In genomic region chr1:36516372-36517018, GRCh38 we compare ENCODE assay signal across 8 cellular contexts. TPM values are rescaled to one million over a fixed set of nuclear protein-coding genes. Genes with fewer than 3 reads are reported as not detected.
DNase-seq lines count a peak whose midpoint lies in the region; ATAC-seq, FAIRE-seq and TF ChIP-seq lines count a peak whose summit lies in the region.

No MANE protein-coding gene starts in this region.

- peak; percentile 72 to 81 for TF ChIP-seq RAD21 in A549 (conservative IDR thresholded peaks at IDR 0.05 in 1 of 2, IDR thresholded peaks at IDR 0.05 in 1 of 2)
- TF ChIP-seq RAD21 in HepG2 (CRISPR knock-in tag; IDR thresholded peaks at IDR 0.05): peak; percentile 83

- ATAC-seq in A549 (peak; percentile 73 to 92; a peak in 5 of 6 replicates), HepG2 (peak; percentile 84), HG03175 (IDR thresholded peaks at IDR 0.05; ENCODE audit: unreplicated experiment) (no peak)

- no peak for FAIRE-seq in A549 (lab: Jason Lieb, UNC)
- FAIRE-seq in HepG2 (lab: Jason Lieb, UNC): peak; percentile 78

- peaks cover 46% of the 10 kb centered on the region for H3K4me1 Mint-ChIP-seq in dendritic cell treated with granulocyte-macrophage colony-stimulating factor and Interleukin-4, amounts not matched to agents 40 ng/mL and 50 ng/mL, for 4 days (ENCODE audit: low read depth)

- H3K9me3 Mint-ChIP-seq in dendritic cell treated with granulocyte-macrophage colony-stimulating factor and Interleukin-4, amounts not matched to agents 40 ng/mL and 50 ng/mL, for 4 days: no peaks in the 10 kb centered on the region

- H3K36me3 ChIP-seq in HepG2 (replicated peaks in 1 of 2; ENCODE audit: control insufficient read depth in 1 of 2, insufficient read depth in 2 of 2, low read length in 2 of 2): no peaks in the 10 kb centered on the region

- H2AFZ ChIP-seq in HepG2 (ENCODE audit: low read length): no peak overlapping the region

- no peak overlapping the region for H3K4me3 Mint-ChIP-seq in dendritic cell treated with granulocyte-macrophage colony-stimulating factor and Interleukin-4, amounts not matched to agents 40 ng/mL and 50 ng/mL, for 4 days

- H3K9ac ChIP-seq in HepG2 (ENCODE audit: insufficient read depth, low read depth, low read length): peak overlapping the region; percentile 13; the same call in 1 of the 2 replicates

- H3K4me1 ChIP-seq in A549 (no peaks in the 10 kb centered on the region), HepG2 (ENCODE audit: insufficient read depth, low read length) (peaks cover 41% of the 10 kb centered on the region)

- intact Hi-C loops in dendritic cell treated with granulocyte-macrophage colony-stimulating factor and Interleukin-4, amounts not matched to agents 40 ng/mL and 50 ng/mL, for 4 days (cut with micrococcal nuclease): loop anchor here (5.0 kb wide), 2 partner anchors 69 to 661 kb away; no protein-coding TSS in a partner anchor
- intact Hi-C loops in HepG2 (cut with micrococcal nuclease; ENCODE audit: unreplicated experiment): loop anchor here (5.0 kb wide), 1 partner anchor 916 kb away; no protein-coding TSS in a partner anchor

- TF ChIP-seq CTCF in A549 (IDR thresholded peaks at IDR 0.05): peak; percentile 67
- TF ChIP-seq CTCF in GM12874 (IDR thresholded peaks at IDR 0.05; ENCODE audit: insufficient read depth, low read depth, low read length): peak; percentile 91
- peak; percentile 90 for TF ChIP-seq CTCF in WI38 (IDR thresholded peaks at IDR 0.05; ENCODE audit: low read depth, low read length)
- peak; percentile 96 for TF ChIP-seq CTCF in HepG2 (CRISPR knock-in tag; IDR thresholded peaks at IDR 0.05)

- H3K36me3 Mint-ChIP-seq in dendritic cell treated with granulocyte-macrophage colony-stimulating factor and Interleukin-4, amounts not matched to agents 40 ng/mL and 50 ng/mL, for 4 days (ENCODE audit: low read depth): no peaks in the 10 kb centered on the region

- no peak overlapping the region; a peak in 1 of 6 replicates for H3K27ac ChIP-seq in A549
- H3K27ac ChIP-seq in HepG2 (ENCODE audit: extremely low read length, insufficient read depth, low read length): no peak overlapping the region

- no peaks in the 10 kb centered on the region for H3K27me3 Mint-ChIP-seq in dendritic cell treated with granulocyte-macrophage colony-stimulating factor and Interleukin-4, amounts not matched to agents 40 ng/mL and 50 ng/mL, for 4 days

- H4K20me1 ChIP-seq in HepG2 (ENCODE audit: insufficient read depth, low read length): no peaks in the 10 kb centered on the region

- 37% methylated on average over 5 of the region's 11 CpGs for WGBS in A549 (ENCODE audit: missing lambda C conversion rate)
- WGBS in HepG2 (ENCODE audit: low lambda C conversion rate): 10% methylated on average over 2 of the region's 11 CpGs

- POLR2A ChIA-PET in A549 (lab: Yijun Ruan, JAX): interaction anchor here (1.0 kb wide), 1 partner anchor 52 kb away, joined by 3 read pairs; the partner anchor contains the start of gene MRPS15
- POLR2A ChIA-PET in HepG2 (lab: Yijun Ruan, JAX): interaction anchor here (0.6 to 1.6 kb wide), 5 partner anchors 8 to 53 kb away, joined by 3 to 4 read pairs (median 3); partner anchors contain the start of gene MRPS15

- no peak for TF ChIP-seq EP300 in A549 (IDR thresholded peaks at IDR 0.05)
- no peak for TF ChIP-seq EP300 in HepG2 (IDR thresholded peaks at IDR 0.05; ENCODE audit: low read depth in 2 of 2, low read length in 2 of 2)
- no peak for TF ChIP-seq EP300 in HepG2 (CRISPR knock-in tag; IDR thresholded peaks at IDR 0.05; ENCODE audit: borderline replicate concordance)

- H3K9me3 ChIP-seq in A549: no peaks in the 10 kb centered on the region
- H3K9me3 ChIP-seq in HepG2 (ENCODE audit: low read length): no peaks in the 10 kb centered on the region

- H3K27me3 ChIP-seq in HepG2 (ENCODE audit: control insufficient read depth in 1 of 2, insufficient read depth in 2 of 2, low read length in 2 of 2): peaks cover 1 to 5% of the 10 kb centered on the region in 2 experiments; a peak in 2 of 5 replicates

- no peak for TF ChIP-seq POLR2A in A549 (IDR thresholded peaks at IDR 0.05; ENCODE audit: low read length)
- no peak for TF ChIP-seq POLR2A in HepG2 (IDR thresholded peaks at IDR 0.05; ENCODE audit: insufficient read depth in 1 of 2, low read depth in 2 of 2, low read length in 2 of 2)

- peak overlapping the region; percentile 26 for H3K27ac Mint-ChIP-seq in dendritic cell treated with granulocyte-macrophage colony-stimulating factor and Interleukin-4, amounts not matched to agents 40 ng/mL and 50 ng/mL, for 4 days

- in situ Hi-C loops in HepG2 (cut with HindIII; ENCODE audit: extremely low pct_ligation_motif_present, low pct_unique_long_range_greater_than_20kb): no loop called here

- CTCF ChIA-PET in A549 (lab: Yijun Ruan, JAX): interaction anchor here (0.7 to 4.0 kb wide), 33 partner anchors 9 to 1167 kb away, joined by 3 to 40 read pairs (median 4); partner anchors contain the start of genes CSF3R and MRPS15
- CTCF ChIA-PET in HepG2 (lab: Yijun Ruan, JAX; ENCODE audit: low intra/inter-chr PET ratio, low total read pairs): interaction anchor here (0.8 to 1.2 kb wide), 2 partner anchors 37 to 807 kb away, joined by 3 to 7 read pairs; no protein-coding TSS in a partner anchor

- H3K79me2 ChIP-seq in HepG2 (ENCODE audit: insufficient read depth, low read length): no peaks in the 10 kb centered on the region

- DNase-seq in A549 (ENCODE audit: low read depth in 1 of 2, low spot score in 1 of 2): peak; percentile 65 to 79
- DNase-seq in NCI-H2107 treated with DMSO at 0.1 percent for 48 hours (lab: John Stamatoyannopoulos, UW; ENCODE audit: unreplicated experiment): peak; percentile 46
- DNase-seq in HepG2 (ENCODE audit: low spot score): peak; percentile 60
- peak in 2 of 3 experiments; percentile 3 to 18 for DNase-seq in stimulated activated CD4-positive, alpha-beta T cell treated with anti-CD3 and anti-CD28 coated beads, TNF-alpha, amount 100 ng/mL, for 4 hours (ENCODE audit: low read depth in 3 of 3)

- no TSS peak for BruUV-seq in HepG2 (replicated peaks; lab: Mats Ljungman, UMichigan)

- H3K4me3 ChIP-seq in A549 (no peak overlapping the region), WI38 (ENCODE audit: low read depth, low read length) (no peak overlapping the region), HepG2 (replicated peaks in 1 of 3; ENCODE audit: insufficient read depth in 1 of 3, low read depth in 2 of 3, low read length in 3 of 3) (peak overlapping the region in 1 of 3 experiments; percentile 23; a peak in 1 of 6 replicates)

- H3K4me2 ChIP-seq in A549 (no peak overlapping the region), HepG2 (ENCODE audit: low read depth, low read length) (peak overlapping the region; percentile 52)

RNA-seq across cellular contexts. Expression of gene CSF3R, which starts 33.8 kb away (rescaled TPM):
- polyA plus RNA-seq in A549 (2011; rRNA removed) (not detected in 2 replicates), A549 (2017; fragmentation: RNase III; extraction: RNeasy Plus Mini Kit Qiagen cat#74134 plus additional on column Dnase treatment) (not detected in 3 replicates), HepG2 (2011; rRNA removed) (28.8 and 45.4 TPM in 2 replicates)
- not detected in 2 replicates for polyA plus RNA-seq in A549 (2012; cell fraction: cytosol; rRNA removed)
- polyA plus RNA-seq in A549 (2012; cell fraction: nucleus; rRNA removed): 0.01 TPM in 1 of 2 replicates, not detected in the other
- polyA minus RNA-seq in A549 (2011; rRNA and poly(A)+ RNA removed): 0.05 TPM in 1 of 2 replicates, not detected in the other
- total RNA-seq in HepG2 (2016; rRNA removed; fragmentation: Illumina TruSeq; extraction: Trizol): 3.5 and 11.9 TPM in 2 replicates
- total RNA-seq in HepG2 (2016; cell fraction: cytosol; rRNA removed; fragmentation: Illumina TruSeq; extraction: Trizol; ENCODE audit: low read depth): 2.8 and 3.1 TPM in 2 replicates
- 3.2 and 11.8 TPM in 2 replicates for total RNA-seq in HepG2 (2016; cell fraction: insoluble cytoplasmic fraction; rRNA removed; fragmentation: Illumina TruSeq; extraction: Trizol)
- 5.6 and 6.3 TPM in 2 replicates for total RNA-seq in HepG2 (2016; cell fraction: membrane; rRNA removed; fragmentation: Illumina TruSeq; extraction: Trizol)
- 17.4 and 18.5 TPM in 2 replicates for total RNA-seq in HepG2 (2016; cell fraction: nucleus; rRNA removed; fragmentation: Illumina TruSeq; extraction: Trizol)
- polyA plus RNA-seq in HepG2 (2011; cell fraction: cytosol; rRNA removed): 14.7 and 16.4 TPM in 2 replicates
- polyA plus RNA-seq in HepG2 (2011; cell fraction: nucleus; rRNA removed): 91.0 and 108 TPM in 2 replicates
- 30.0 and 40.7 TPM in 2 replicates for polyA plus RNA-seq in HepG2 (2012)
- 2.0 and 2.5 TPM in 2 replicates for polyA plus RNA-seq in HepG2 (2016; cell fraction: cytosol; fragmentation: Illumina TruSeq; extraction: Trizol; ENCODE audit: low read depth)
- 5.0 and 5.6 TPM in 2 replicates for polyA plus RNA-seq in HepG2 (2016; cell fraction: insoluble cytoplasmic fraction; fragmentation: Illumina TruSeq; extraction: Trizol; ENCODE audit: low read depth)
- 5.1 and 5.2 TPM in 2 replicates for polyA plus RNA-seq in HepG2 (2016; cell fraction: membrane; fragmentation: Illumina TruSeq; extraction: Trizol; ENCODE audit: low read depth)
- 40.8 and 46.3 TPM in 2 replicates for polyA plus RNA-seq in HepG2 (2016; cell fraction: nucleus; fragmentation: Illumina TruSeq; extraction: Trizol; ENCODE audit: insufficient read depth, low read depth)
- 1.5 and 20.2 TPM in 2 replicates for polyA minus RNA-seq in HepG2 (2011; rRNA and poly(A)+ RNA removed; ENCODE audit: low replicate concordance)
- polyA minus RNA-seq in HepG2 (2011; cell fraction: cytosol; rRNA and poly(A)+ RNA removed): 6.9 and 10.3 TPM in 2 replicates
- 28.3 and 40.9 TPM in 2 replicates for polyA minus RNA-seq in HepG2 (2011; cell fraction: nucleus; rRNA and poly(A)+ RNA removed)

RNA-seq across cellular contexts. Expression of gene MRPS15, which starts 52.3 kb away (rescaled TPM):
- polyA plus RNA-seq in A549 (2011; rRNA removed) (67.5 and 79.7 TPM in 2 replicates), A549 (2017; fragmentation: RNase III; extraction: RNeasy Plus Mini Kit Qiagen cat#74134 plus additional on column Dnase treatment) (70.5 to 74.7 TPM (median 73.9 TPM) in 3 replicates), HepG2 (2011; rRNA removed) (53.3 and 59.0 TPM in 2 replicates)
- 71.1 and 76.6 TPM in 2 replicates for polyA plus RNA-seq in A549 (2012; cell fraction: cytosol; rRNA removed)
- 33.4 and 36.7 TPM in 2 replicates for polyA plus RNA-seq in A549 (2012; cell fraction: nucleus; rRNA removed)
- polyA minus RNA-seq in A549 (2011; rRNA and poly(A)+ RNA removed): 14.9 and 15.4 TPM in 2 replicates
- 113 and 137 TPM in 2 replicates for total RNA-seq in HepG2 (2016; rRNA removed; fragmentation: Illumina TruSeq; extraction: Trizol)
- total RNA-seq in HepG2 (2016; cell fraction: cytosol; rRNA removed; fragmentation: Illumina TruSeq; extraction: Trizol; ENCODE audit: low read depth): 206 and 254 TPM in 2 replicates
- 122 and 135 TPM in 2 replicates for total RNA-seq in HepG2 (2016; cell fraction: insoluble cytoplasmic fraction; rRNA removed; fragmentation: Illumina TruSeq; extraction: Trizol)
- 170 and 207 TPM in 2 replicates for total RNA-seq in HepG2 (2016; cell fraction: membrane; rRNA removed; fragmentation: Illumina TruSeq; extraction: Trizol)
- total RNA-seq in HepG2 (2016; cell fraction: nucleus; rRNA removed; fragmentation: Illumina TruSeq; extraction: Trizol): 55.2 and 55.8 TPM in 2 replicates
- polyA plus RNA-seq in HepG2 (2011; cell fraction: cytosol; rRNA removed): 63.3 and 64.9 TPM in 2 replicates
- polyA plus RNA-seq in HepG2 (2011; cell fraction: nucleus; rRNA removed): 32.6 and 45.2 TPM in 2 replicates
- 46.7 and 60.7 TPM in 2 replicates for polyA plus RNA-seq in HepG2 (2012)
- polyA plus RNA-seq in HepG2 (2016; cell fraction: cytosol; fragmentation: Illumina TruSeq; extraction: Trizol; ENCODE audit: low read depth): 258 and 349 TPM in 2 replicates
- 167 TPM in 2 replicates for polyA plus RNA-seq in HepG2 (2016; cell fraction: insoluble cytoplasmic fraction; fragmentation: Illumina TruSeq; extraction: Trizol; ENCODE audit: low read depth)
- polyA plus RNA-seq in HepG2 (2016; cell fraction: membrane; fragmentation: Illumina TruSeq; extraction: Trizol; ENCODE audit: low read depth): 198 and 246 TPM in 2 replicates
- 109 and 110 TPM in 2 replicates for polyA plus RNA-seq in HepG2 (2016; cell fraction: nucleus; fragmentation: Illumina TruSeq; extraction: Trizol; ENCODE audit: insufficient read depth, low read depth)
- 12.8 and 22.8 TPM in 2 replicates for polyA minus RNA-seq in HepG2 (2011; rRNA and poly(A)+ RNA removed; ENCODE audit: low replicate concordance)
- 16.6 and 17.9 TPM in 2 replicates for polyA minus RNA-seq in HepG2 (2011; cell fraction: cytosol; rRNA and poly(A)+ RNA removed)
- 21.8 and 27.1 TPM in 2 replicates for polyA minus RNA-seq in HepG2 (2011; cell fraction: nucleus; rRNA and poly(A)+ RNA removed)

Comparison
In these comparisons a context has a peak if more than half of its experiments do, and no peak if none do; other contexts are left out.
1. DNase-seq: peak in every context shown above with its lines; median percentile 72 in A549; 60 in HepG2; 46 in NCI-H2107 treated with DMSO at 0.1 percent for 48 hours; 10 in stimulated activated CD4-positive, alpha-beta T cell treated with anti-CD3 and anti-CD28 coated beads, TNF-alpha, amount 100 ng/mL, for 4 hours.
2. Of the 38 proteins assayed by ChIP-seq in both HepG2 and A549: peak only in HepG2: CHD4, MAX and PHF8; only in A549: none; in both: CTCF, RAD21 and SMC3; in neither: 30; mixed calls (peak in some experiments, not most) for 2.